ENCODE assay signal across 19 cellular contexts in genomic region chr3:13045245-13045903, GRCh38. TPM values are rescaled to one million over a fixed set of nuclear protein-coding genes. Genes with fewer than 3 reads are reported as not detected.
DNase-seq lines count a peak whose midpoint lies in the region; ATAC-seq and TF ChIP-seq lines count a peak whose summit lies in the region.
"Had no signal": no experiment of that assay in that cellular context is flagged by ENCODE, and none has a peak within 500 bp of the region (broad histone marks: within the 10 kb centered on the region; RNA-seq: fewer than 3 reads in every experiment).

No MANE protein-coding gene starts in this region.

- H3K9me2 ChIP-seq in neural cell (ENCODE audit: insufficient read depth, low read length): no peaks in the 10 kb centered on the region

- H3K27me3 Mint-ChIP-seq in activated T-helper 2 cell treated with anti-CD3 and anti-CD28 coated beads, Interferon-gamma antibody, Interleukin-2, Interleukin-4, amounts not matched to agents 10 μg/mL and 5 μg/mL and 100 μg/mL, durations not matched to agents 14 hours and 24 hours and 36 hours (ENCODE audit: low read depth): no peaks in the 10 kb centered on the region

- no peak overlapping the region for H3K27ac Mint-ChIP-seq in activated T-helper 2 cell treated with anti-CD3 and anti-CD28 coated beads, Interferon-gamma antibody, Interleukin-2, Interleukin-4, amounts not matched to agents 10 μg/mL and 5 μg/mL and 100 μg/mL, durations not matched to agents 14 hours and 24 hours and 36 hours
- H3K27ac Mint-ChIP-seq: activated T-cell treated with anti-CD3 and anti-CD28 coated beads, Interleukin-2, amount 50 U/mL, for 72 hours had no signal

- no peaks in the 10 kb centered on the region for H4K20me1 ChIP-seq in neural cell (ENCODE audit: insufficient read depth)

- intact Hi-C loops in tibial artery (cut with DNase I; ENCODE audit: low total_unique reads): no loop called here
- intact Hi-C loops in activated T-helper 2 cell treated with anti-CD3 and anti-CD28 coated beads, Interferon-gamma antibody, Interleukin-2, Interleukin-4, amounts not matched to agents 10 μg/mL and 5 μg/mL and 100 μg/mL, durations not matched to agents 14 hours and 24 hours and 36 hours (cut with micrococcal nuclease): no loop called here

- TF ChIP-seq CTCF in neural cell (IDR thresholded peaks at IDR 0.05; ENCODE audit: poor library complexity, severe bottlenecking): no peak
- TF ChIP-seq CTCF in tibial artery (IDR thresholded peaks at IDR 0.05): no peak

- no peaks in the 10 kb centered on the region for H3F3A ChIP-seq in neural cell (ENCODE audit: insufficient read depth, low read length, poor library complexity, severe bottlenecking)

- H3K27ac ChIP-seq in neural cell (ENCODE audit: low read length) (peak overlapping the region; percentile 73), tibial artery (no peak overlapping the region)
- H3K27ac ChIP-seq: ascending aorta, C4-2B, foreskin keratinocyte, KMS-11 had no signal

- H3K4me1 Mint-ChIP-seq in activated T-helper 2 cell treated with anti-CD3 and anti-CD28 coated beads, Interferon-gamma antibody, Interleukin-2, Interleukin-4, amounts not matched to agents 10 μg/mL and 5 μg/mL and 100 μg/mL, durations not matched to agents 14 hours and 24 hours and 36 hours (ENCODE audit: low read depth): peaks cover 13% of the 10 kb centered on the region

- TF ChIP-seq RAD21 in neural cell (conservative IDR thresholded peaks at IDR 0.05): no peak

- H3K36me3 ChIP-seq in neural cell (ENCODE audit: insufficient read depth, low read length): no peaks in the 10 kb centered on the region
- no peaks in the 10 kb centered on the region for H3K36me3 ChIP-seq in tibial artery
- H3K36me3 ChIP-seq: ascending aorta, HAP-1 had no signal

- H3K36me3 Mint-ChIP-seq in activated T-helper 2 cell treated with anti-CD3 and anti-CD28 coated beads, Interferon-gamma antibody, Interleukin-2, Interleukin-4, amounts not matched to agents 10 μg/mL and 5 μg/mL and 100 μg/mL, durations not matched to agents 14 hours and 24 hours and 36 hours (ENCODE audit: low read depth): no peaks in the 10 kb centered on the region

- H3K9me3 ChIP-seq in neural cell (ENCODE audit: low read length) (no peaks in the 10 kb centered on the region), tibial artery (no peaks in the 10 kb centered on the region)
- H3K9me3 ChIP-seq: ascending aorta, HAP-1 had no signal

- H3K4me2 ChIP-seq in neural cell (ENCODE audit: low read length): no peak overlapping the region
- H3K4me2 ChIP-seq: KMS-11 had no signal

- no peak for TF ChIP-seq EP300 in neural cell (conservative IDR thresholded peaks at IDR 0.05; ENCODE audit: poor library complexity, severe bottlenecking)

- H3K27me3 ChIP-seq in neural cell (ENCODE audit: insufficient read depth, low read depth, low read length): no peaks in the 10 kb centered on the region
- no peaks in the 10 kb centered on the region for H3K27me3 ChIP-seq in tibial artery
- H3K27me3 ChIP-seq: ascending aorta had no signal

- no peak overlapping the region for H3K4me3 Mint-ChIP-seq in activated T-helper 2 cell treated with anti-CD3 and anti-CD28 coated beads, Interferon-gamma antibody, Interleukin-2, Interleukin-4, amounts not matched to agents 10 μg/mL and 5 μg/mL and 100 μg/mL, durations not matched to agents 14 hours and 24 hours and 36 hours (ENCODE audit: low read depth)
- H3K4me3 Mint-ChIP-seq: activated T-cell treated with anti-CD3 and anti-CD28 coated beads, Interleukin-2, amount 50 U/mL, for 72 hours had no signal

- H3K4me1 ChIP-seq in tibial artery: no peaks in the 10 kb centered on the region
- H3K4me1 ChIP-seq: ascending aorta, foreskin keratinocyte had no signal

- no peak overlapping the region for H2AFZ ChIP-seq in neural cell (ENCODE audit: low read depth, low read length)

- H3K9ac ChIP-seq in neural cell (ENCODE audit: low read length): peak overlapping the region; percentile 6
- H3K9ac ChIP-seq: KMS-11 had no signal

- peak; percentile 77 for DNase-seq in NAMALWA (ENCODE audit: low spot score)
- no peak for DNase-seq in middle frontal gyrus (ENCODE audit: extremely low spot score, low spot score)
- no peak for DNase-seq in tibial artery
- no peak for DNase-seq in activated T-helper 2 cell treated with anti-CD3 and anti-CD28 coated beads, Interferon-gamma antibody, Interleukin-2, Interleukin-4, amounts not matched to agents 10 μg/mL and 5 μg/mL and 100 μg/mL, durations not matched to agents 14 hours and 24 hours and 36 hours (ENCODE audit: low spot score)
- DNase-seq: activated CD4-positive, alpha-beta T cell treated with anti-CD3 and anti-CD28 coated beads for 1 hour; effector CD4-positive, alpha-beta T cell; foreskin keratinocyte; NCI-H1930; stimulated activated CD4-positive, alpha-beta T cell treated with anti-CD3 and anti-CD28 coated beads, Interleukin-4, amount 100 ng/mL, for 24 hours had no signal

- ATAC-seq in GM18511 (IDR thresholded peaks at IDR 0.05; ENCODE audit: unreplicated experiment) (peak; percentile 9), GM21619 (IDR thresholded peaks at IDR 0.05; ENCODE audit: unreplicated experiment) (peak; percentile 1), HG02885 (IDR thresholded peaks at IDR 0.05; ENCODE audit: poor library complexity, unreplicated experiment) (no peak)
- ATAC-seq: SK-N-SH treated with all-trans-retinoic acid at 6 μM for 48 hours had no signal

- H3K79me2 ChIP-seq in neural cell (replicated peaks; ENCODE audit: insufficient read depth, low read length): no peaks in the 10 kb centered on the region

- H3K4me3 ChIP-seq in neural cell (ENCODE audit: low read length) (no peak overlapping the region), tibial artery (no peak overlapping the region)
- H3K4me3 ChIP-seq: ascending aorta, HAP-1 had no signal

- no peaks in the 10 kb centered on the region for H3K9me3 Mint-ChIP-seq in activated T-helper 2 cell treated with anti-CD3 and anti-CD28 coated beads, Interferon-gamma antibody, Interleukin-2, Interleukin-4, amounts not matched to agents 10 μg/mL and 5 μg/mL and 100 μg/mL, durations not matched to agents 14 hours and 24 hours and 36 hours
- H3K9me3 Mint-ChIP-seq: activated T-cell treated with anti-CD3 and anti-CD28 coated beads, Interleukin-2, amount 50 U/mL, for 72 hours had no signal

TF ChIP-seq in neural cell, 6 proteins besides CTCF, POLR2A, EP300 and RAD21:
- TF ChIP-seq TAF1 (IDR thresholded peaks at IDR 0.05; ENCODE audit: low read depth) (no peak), EZH2 (IDR thresholded peaks at IDR 0.05; ENCODE audit: borderline replicate concordance, insufficient read depth, low read length, poor library complexity, severe bottlenecking) (no peak), SMC3 (conservative IDR thresholded peaks at IDR 0.05; ENCODE audit: poor library complexity) (no peak), REST (IDR thresholded peaks at IDR 0.05; ENCODE audit: borderline replicate concordance) (no peak), POLR2AphosphoS5 (IDR thresholded peaks at IDR 0.05) (no peak), MXI1 (conservative IDR thresholded peaks at IDR 0.05; ENCODE audit: poor library complexity, severe bottlenecking) (no peak)
TF ChIP-seq in neural cell: peak in this region for 0.

RNA-seq across cellular contexts. Expression of gene IQSEC1, which starts 27.9 kb away (rescaled TPM):
- 6.0 and 11.2 TPM in 2 replicates for polyA plus RNA-seq in neural cell
- polyA minus RNA-seq in neural cell: 29.2 and 31.6 TPM in 2 replicates
- 28.1 and 31.2 TPM in 2 replicates for total RNA-seq in activated T-helper 2 cell treated with anti-CD3 and anti-CD28 coated beads, Interferon-gamma antibody, Interleukin-2, Interleukin-4, amounts not matched to agents 10 μg/mL and 5 μg/mL and 100 μg/mL, durations not matched to agents 14 hours and 24 hours and 36 hours
